29 cellular contexts compared by ENCODE assay signal in the genomic region with DNA sequence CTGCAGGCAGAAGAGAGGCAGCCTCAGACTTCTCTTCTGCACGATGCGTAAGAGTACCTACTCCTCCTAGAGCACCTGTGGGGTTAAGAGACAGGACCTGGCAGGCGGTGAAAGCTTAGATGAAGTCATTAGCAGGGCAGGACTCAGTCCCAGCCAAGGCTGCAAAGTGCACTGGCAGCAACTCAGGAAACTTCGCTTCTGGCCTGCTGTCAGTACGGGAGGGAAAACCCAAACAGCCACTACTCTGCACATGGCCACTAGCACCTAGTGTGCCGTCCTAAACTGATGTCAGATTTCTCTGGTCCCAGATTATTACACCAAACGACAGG. TPM values are rescaled to one million over a fixed set of nuclear protein-coding genes. Genes with fewer than 3 reads are reported as not detected.
DNase-seq lines count a peak whose midpoint lies in the region; ATAC-seq, FAIRE-seq and TF ChIP-seq lines count a peak whose summit lies in the region.
"Had no signal": no experiment of that assay in that cellular context is flagged by ENCODE, and none has a peak within 500 bp of the region (broad histone marks: within the 10 kb centered on the region; RNA-seq: fewer than 3 reads in every experiment).

No MANE protein-coding gene starts in this region.

- TF ChIP-seq CTCF in bronchial epithelial cell (IDR thresholded peaks at IDR 0.05; ENCODE audit: insufficient read depth, low read length, severe bottlenecking) (no peak), osteoblast (IDR thresholded peaks at IDR 0.05; ENCODE audit: extremely low read depth, low read depth, low read length) (no peak), dorsolateral prefrontal cortex (IDR thresholded peaks at IDR 0.05 in 54 of 56, conservative IDR thresholded peaks at IDR 0.05 in 2 of 56; ENCODE audit: low read depth in 1 of 56, partially characterized antibody in 56 of 56) (no peak)

- no peak for FAIRE-seq in bronchial epithelial cell (lab: Jason Lieb, UNC)
- FAIRE-seq: GM12891 had no signal

- no peaks in the 10 kb centered on the region for H3K4me1 ChIP-seq in osteoblast (ENCODE audit: insufficient read depth, low read length)
- H3K4me1 ChIP-seq: Caco-2, SJCRH30 had no signal

- H3K36me3 ChIP-seq in bronchial epithelial cell (ENCODE audit: control insufficient read depth, insufficient read depth, low read length) (no peaks in the 10 kb centered on the region), osteoblast (ENCODE audit: insufficient read depth, low read length) (no peaks in the 10 kb centered on the region)
- H3K36me3 ChIP-seq: SJCRH30 had no signal

- ATAC-seq in left ventricle myocardium superior (peak; percentile 81), HG03095 (IDR thresholded peaks at IDR 0.05; ENCODE audit: unreplicated experiment) (no peak)

- H3K27me3 ChIP-seq in bronchial epithelial cell (ENCODE audit: control insufficient read depth, insufficient read depth, low read length), result peaks cover 5% of the 10 kb centered on the region
- H3K27me3 ChIP-seq in osteoblast (ENCODE audit: insufficient read depth, low read length), result no peaks in the 10 kb centered on the region
- no peaks in the 10 kb centered on the region for H3K27me3 ChIP-seq in dorsolateral prefrontal cortex
- H3K27me3 ChIP-seq: BLaER1 treated with 17β-estradiol and CSF1 and Interleukin-3, amounts not matched to agents 10 nM and 100 nM; SJCRH30 had no signal

- no peak overlapping the region for H2AFZ ChIP-seq in osteoblast (ENCODE audit: low read length)
- H2AFZ ChIP-seq: GM23248 had no signal

- H4K20me1 ChIP-seq in osteoblast (ENCODE audit: insufficient read depth, low read length), result no peaks in the 10 kb centered on the region

- DNase-seq in DMS 273 (lab: John Stamatoyannopoulos, UW; ENCODE audit: unreplicated experiment) (peak; percentile 20), DMS 273 treated with DMSO at 0.1 percent for 48 hours (lab: John Stamatoyannopoulos, UW) (no peak), bronchial epithelial cell (ENCODE audit: low read depth) (peak; percentile 35), left ventricle myocardium superior (peak; percentile 54), osteoblast (ENCODE audit: insufficient read length, low spot score, missing footprints) (peak; percentile 66), dorsolateral prefrontal cortex (no peak)
- no peak for DNase-seq in stimulated activated CD4-positive, alpha-beta T cell treated with anti-CD3 and anti-CD28 coated beads, Interleukin-2, amount 100 ng/mL, for 24 hours
- DNase-seq: ACHN; Caco-2; CD4-positive, alpha-beta memory T cell; DMS153; GM23248; H9; HFFc6; KG1; NCI-H1092; NCI-H1436; NCI-H187 treated with DMSO at 0.1 percent for 48 hours; NCI-H226; NCI-H524; NCI-H774; OCI-M1; SJCRH30 had no signal

- intact Hi-C loops in left ventricle myocardium superior (cut with micrococcal nuclease), result loop anchor here (2.0 kb wide), 1 partner anchor 91 kb away; no protein-coding TSS in a partner anchor
- intact Hi-C loops in dorsolateral prefrontal cortex (cut with DNase I), result loop anchor here in 1 of 2 donors (5.0 kb wide), 1 partner anchor 34 kb away; no protein-coding TSS in a partner anchor

- H3K4me3 ChIP-seq in bronchial epithelial cell (ENCODE audit: low read depth, low read length) (no peak overlapping the region), osteoblast (ENCODE audit: insufficient read depth, low read length) (no peak overlapping the region), dorsolateral prefrontal cortex (no peak overlapping the region)
- H3K4me3 ChIP-seq: BLaER1 treated with 17β-estradiol and CSF1 and Interleukin-3, amounts not matched to agents 10 nM and 100 nM; GM23248; SJCRH30 had no signal

- H3K27ac ChIP-seq in osteoblast (ENCODE audit: low read depth, low read length), result no peak overlapping the region
- H3K27ac ChIP-seq in dorsolateral prefrontal cortex, result no peak overlapping the region
- H3K27ac ChIP-seq: 22Rv1; BLaER1 treated with 17β-estradiol and CSF1 and Interleukin-3, amounts not matched to agents 10 nM and 100 nM; GM23248; SJCRH30 had no signal

- no peaks in the 10 kb centered on the region for H3K9me3 ChIP-seq in osteoblast (ENCODE audit: low read depth, low read length)
- H3K9me3 ChIP-seq: BLaER1 treated with 17β-estradiol and CSF1 and Interleukin-3, amounts not matched to agents 10 nM and 100 nM; Caco-2; SJCRH30 had no signal

- no peaks in the 10 kb centered on the region for H3K79me2 ChIP-seq in osteoblast (ENCODE audit: insufficient read depth, low read length)

- no peak overlapping the region for H3K4me2 ChIP-seq in osteoblast (ENCODE audit: insufficient read depth, low read length)
- H3K4me2 ChIP-seq: BLaER1 treated with 17β-estradiol and CSF1 and Interleukin-3, amounts not matched to agents 10 nM and 100 nM had no signal

RNA-seq across cellular contexts. Expression of a gene that starts 8.8 kb away (rescaled TPM):
- total RNA-seq in bronchial epithelial cell, result 0.79 and 1.0 TPM in 2 replicates
- total RNA-seq in left ventricle myocardium superior, result 0.89 TPM
- total RNA-seq in osteoblast, result 2.4 and 4.3 TPM in 2 replicates
- total RNA-seq in dorsolateral prefrontal cortex, result 10 to 100 TPM in 24 of 120 experiments, 1 to 10 TPM in 96; 3.4 to 16.3 (median 8.1) TPM
- total RNA-seq: G401, HFFc6, HT1080, SJCRH30 had no signal

RNA-seq across cellular contexts. Expression of a gene that starts 42.5 kb away (rescaled TPM):
- 5,315 and 7,110 TPM in 2 replicates for total RNA-seq in bronchial epithelial cell
- 874 TPM for total RNA-seq in left ventricle myocardium superior
- total RNA-seq in osteoblast, result 1,511 and 1,512 TPM in 2 replicates
- 100 to 1,000 TPM; 382 to 717 (median 502) TPM for total RNA-seq in dorsolateral prefrontal cortex

Comparison
In these comparisons a context has a peak if more than half of its experiments do, and no peak if none do; other contexts are left out.
1. DNase-seq: peak in DMS 273 (single experiment), bronchial epithelial cell (single experiment), left ventricle myocardium superior (single experiment) and osteoblast (single experiment); none in DMS 273 treated with DMSO at 0.1 percent for 48 hours (single experiment), dorsolateral prefrontal cortex (0 of 10) and stimulated activated CD4-positive, alpha-beta T cell treated with anti-CD3 and anti-CD28 coated beads, Interleukin-2, amount 100 ng/mL, for 24 hours (0 of 2).